Comparison of ENCODE assay signal across 8 cellular contexts in the genomic region with DNA sequence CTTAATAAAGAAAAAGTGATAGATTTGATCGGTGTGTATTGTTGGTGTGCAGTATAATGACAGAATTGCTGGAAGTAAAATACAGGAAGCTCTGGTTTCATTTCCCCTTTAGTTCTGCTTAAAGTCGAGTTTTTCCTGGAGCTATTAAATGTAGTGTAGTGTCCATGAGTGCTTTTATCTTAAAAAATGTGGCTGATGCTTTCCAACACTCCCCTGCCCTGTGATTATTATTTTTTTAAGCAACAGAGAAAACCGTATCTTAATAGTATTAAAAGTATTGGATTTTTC. TPM values are rescaled to one million over a fixed set of nuclear protein-coding genes. Genes with fewer than 3 reads are reported as not detected.
A peak's percentile ranks its signal among the peaks of the same experiment; 100 is the strongest.
DNase-seq lines count a peak whose midpoint lies in the region; ATAC-seq, FAIRE-seq and TF ChIP-seq lines count a peak whose summit lies in the region.

No MANE protein-coding gene starts in this region.

- no peak for TF ChIP-seq EP300 in GM12878 (IDR thresholded peaks at IDR 0.05; ENCODE audit: borderline replicate concordance in 1 of 2, control insufficient read depth in 1 of 2, low read depth in 2 of 2, low read length in 2 of 2)

- intact Hi-C loops in CD8-positive, alpha-beta T cell (cut with DNase I, micrococcal nuclease), result loop anchor here (1.0 to 10.0 kb wide), 7 partner anchors 79 to 1020 kb away; partner anchors contain the start of genes LYST (in 2 of the 2), B3GALNT2 (in 1 of the 2), ERO1B (in 1 of the 2) and HEATR1 (in 1 of the 2)
- intact Hi-C loops in GM12878 (cut with micrococcal nuclease; ENCODE audit: unreplicated experiment), result no loop called here

- peaks cover 11% of the 10 kb centered on the region for H3K4me1 ChIP-seq in CD8-positive, alpha-beta T cell (ENCODE audit: insufficient read depth, low read length)
- H3K4me1 ChIP-seq in GM12878 (ENCODE audit: control insufficient read depth, insufficient read depth, low read length) (no peaks in the 10 kb centered on the region), muscle layer of colon (ENCODE audit: insufficient read depth, low read length) (peaks cover 6% of the 10 kb centered on the region)

- H4K20me1 ChIP-seq in GM12878 (ENCODE audit: control insufficient read depth, insufficient read depth), result no peaks in the 10 kb centered on the region

- no peak for TF ChIP-seq RAD21 in GM12878 (IDR thresholded peaks at IDR 0.05; ENCODE audit: insufficient read depth, low read depth, low read length)

- 0% methylated on average over 3 of the region's 3 CpGs for WGBS in GM12878 (ENCODE audit: insufficient coverage, insufficient replicate concordance, low lambda C conversion rate, missing lambda C conversion rate)

- TF ChIP-seq CTCF in CD8-positive, alpha-beta T cell (IDR thresholded peaks at IDR 0.05), result no peak
- no peak for TF ChIP-seq CTCF in GM12878 (IDR thresholded peaks at IDR 0.05 in 2 of 3, conservative IDR thresholded peaks at IDR 0.05 in 1 of 3; ENCODE audit: control insufficient read depth in 2 of 3, extremely low read depth in 1 of 3, insufficient read depth in 1 of 3, low read depth in 3 of 3, low read length in 3 of 3)

- H3K9ac ChIP-seq in GM12878 (ENCODE audit: control insufficient read depth, insufficient read depth, low read length) (peak overlapping the region; percentile 72), muscle layer of colon (ENCODE audit: low read length) (peak overlapping the region; percentile 69)

- H2AFZ ChIP-seq in GM12878 (ENCODE audit: control insufficient read depth, low read depth, low read length), result peak overlapping the region; percentile 94

- TF ChIP-seq POLR2A in GM12878 (IDR thresholded peaks at IDR 0.05; ENCODE audit: low read depth, low read length), result no peak

- in situ Hi-C loops in GM12878 (cut with MboI), result no loop called here

- H3K27ac Mint-ChIP-seq in CD8-positive, alpha-beta T cell, result peak overlapping the region; percentile 93

- ATAC-seq in CD8-positive, alpha-beta T cell, result no peak
- ATAC-seq in HG03460 (IDR thresholded peaks at IDR 0.05; ENCODE audit: unreplicated experiment) (peak; percentile 0), GM12878 (peak; percentile 9; the same call in 1 of the 3 replicates), GM19452 (IDR thresholded peaks at IDR 0.05; ENCODE audit: unreplicated experiment) (no peak)

- no peak for DNase-seq in CD8-positive, alpha-beta T cell
- DNase-seq in GM12878 (ENCODE audit: low read depth, low spot score) (no peak), amygdala (lab: John Stamatoyannopoulos, UW) (no peak), kidney tubule cell (ENCODE audit: low spot score) (no peak)
- DNase-seq in stimulated activated CD4-positive, alpha-beta T cell treated with anti-CD3 and anti-CD28 coated beads, Interleukin-2, amount 100 ng/mL, for 24 hours, result no peak

- H3K4me2 ChIP-seq in GM12878 (ENCODE audit: control insufficient read depth, insufficient read depth), result peak overlapping the region; percentile 70

- RAD21 ChIA-PET in GM12878 (lab: Charles Lee; ENCODE audit: unreplicated experiment), result interaction anchor here (0.8 kb wide), 1 partner anchor 80 kb away, joined by 3 read pairs; no protein-coding TSS in a partner anchor

- peak overlapping the region; percentile 78 for H3K4me3 ChIP-seq in CD8-positive, alpha-beta T cell (ENCODE audit: low read depth, low read length)
- H3K4me3 ChIP-seq in GM12878 (peak overlapping the region; percentile 89), muscle layer of colon (ENCODE audit: low read depth in 1 of 2, low read length in 2 of 2) (peak overlapping the region in 1 of 2 donors; percentile 81)

- FAIRE-seq in GM12878 (lab: Jason Lieb, UNC), result no peak

- H3K27me3 Mint-ChIP-seq in CD8-positive, alpha-beta T cell (ENCODE audit: low read depth), result no peaks in the 10 kb centered on the region

- no peaks in the 10 kb centered on the region for H3K27me3 ChIP-seq in CD8-positive, alpha-beta T cell (ENCODE audit: insufficient read depth, low read length)
- H3K27me3 ChIP-seq in GM12878 (replicated peaks in 1 of 2; ENCODE audit: control insufficient read depth in 2 of 2, insufficient read depth in 2 of 2, low read length in 1 of 2), result no peaks in the 10 kb centered on the region
- no peaks in the 10 kb centered on the region for H3K27me3 ChIP-seq in muscle layer of colon (ENCODE audit: control insufficient read depth in 1 of 2, insufficient read depth in 2 of 2, low read length in 2 of 2)

- POLR2A ChIA-PET in CD8-positive, alpha-beta T cell (lab: Charles Lee), result interaction anchor here (1.0 kb wide), 2 partner anchors 9 to 35 kb away, joined by 3 to 7 read pairs; no protein-coding TSS in a partner anchor
- POLR2A ChIA-PET in GM12878 (lab: Charles Lee), result interaction anchor here (1.1 kb wide), 1 partner anchor 9 kb away, joined by 4 read pairs; no protein-coding TSS in a partner anchor

- peak overlapping the region; percentile 84 for H3K27ac ChIP-seq in CD8-positive, alpha-beta T cell (ENCODE audit: low read depth, low read length)
- peak overlapping the region; percentile 22; the same call in 1 of the 2 replicates for H3K27ac ChIP-seq in GM12878 (ENCODE audit: control insufficient read depth, insufficient read depth)
- peak overlapping the region; percentile 87 for H3K27ac ChIP-seq in muscle layer of colon (ENCODE audit: low read depth, low read length)

- peak overlapping the region; percentile 92 for H3K4me3 Mint-ChIP-seq in CD8-positive, alpha-beta T cell

- H3K79me2 ChIP-seq in GM12878 (ENCODE audit: control insufficient read depth, insufficient read depth, low read length), result peaks cover 7% of the 10 kb centered on the region

- SMC1A ChIA-PET in GM12878 (lab: Charles Lee; ENCODE audit: uncharacterized antibody, unreplicated experiment), result interaction anchor here (1.0 kb wide), 1 partner anchor 10 kb away, joined by 3 read pairs; no protein-coding TSS in a partner anchor

- no peaks in the 10 kb centered on the region for H3K9me3 ChIP-seq in CD8-positive, alpha-beta T cell (ENCODE audit: low read length)
- H3K9me3 ChIP-seq in GM12878 (replicated peaks; ENCODE audit: control insufficient read depth, insufficient read depth, low read length), result no peaks in the 10 kb centered on the region
- H3K9me3 ChIP-seq in muscle layer of colon (ENCODE audit: low read length), result no peaks in the 10 kb centered on the region

- peaks cover 7% of the 10 kb centered on the region for H3K36me3 ChIP-seq in CD8-positive, alpha-beta T cell (ENCODE audit: insufficient read depth, low read length)
- H3K36me3 ChIP-seq in GM12878 (ENCODE audit: control insufficient read depth in 2 of 2, insufficient read depth in 2 of 2, low read length in 1 of 2) (peaks cover 0 to 7% of the 10 kb centered on the region in 2 experiments; a peak in 1 of 4 replicates), muscle layer of colon (ENCODE audit: insufficient read depth, low read length) (peaks cover 15% of the 10 kb centered on the region)

- H3K9me3 Mint-ChIP-seq in CD8-positive, alpha-beta T cell, result no peaks in the 10 kb centered on the region

- H3K4me1 Mint-ChIP-seq in CD8-positive, alpha-beta T cell (ENCODE audit: low read depth), result peaks cover 36% of the 10 kb centered on the region

- no TSS peak for BruUV-seq in GM12878 (replicated peaks; lab: Mats Ljungman, UMichigan)

- CTCF ChIA-PET in CD8-positive, alpha-beta T cell (lab: Charles Lee), result no interaction called here
- CTCF ChIA-PET in GM12878 (lab: Yijun Ruan, JAX), result interaction anchor here (1.1 kb wide), 1 partner anchor 272 kb away, joined by 3 read pairs; no protein-coding TSS in a partner anchor

- peaks cover 28% of the 10 kb centered on the region for H3K36me3 Mint-ChIP-seq in CD8-positive, alpha-beta T cell

TF ChIP-seq in GM12878, 131 proteins besides CTCF, POLR2A, EP300 and RAD21 (continues in another document):
- TF ChIP-seq MEF2B (IDR thresholded peaks at IDR 0.05; ENCODE audit: partially characterized antibody, poor library complexity, severe bottlenecking) (no peak), JUNB (IDR thresholded peaks at IDR 0.05) (no peak; the same call in 1 of the 2 replicates), STAT3 (IDR thresholded peaks at IDR 0.05; ENCODE audit: low read depth, low read length) (no peak), JUND (IDR thresholded peaks at IDR 0.05; ENCODE audit: low read depth, low read length) (no peak), NRF1 (conservative IDR thresholded peaks at IDR 0.05; ENCODE audit: low read depth, low read length) (no peak), ZNF217 (IDR thresholded peaks at IDR 0.05) (no peak), NBN (IDR thresholded peaks at IDR 0.05) (no peak), SPI1 (IDR thresholded peaks at IDR 0.05; ENCODE audit: borderline replicate concordance, insufficient read depth, low read depth, low read length) (peak; percentile 70)

RNA-seq across cellular contexts. Expression of gene LGALS8, which starts 1.1 kb away (rescaled TPM):
- 100 to 1,000 TPM; 118 to 125 TPM for total RNA-seq in CD8-positive, alpha-beta T cell
- 165 and 175 TPM in 2 replicates for total RNA-seq in GM12878 (2013; cell fraction: nucleolus; rRNA removed)
- total RNA-seq in GM12878 (2014; rRNA removed), result 16.0 and 23.9 TPM in 2 replicates
- total RNA-seq in GM12878 (2014; rRNA removed; fragmentation: Illumina TruSeq; extraction: Trizol), result 19.9 and 20.0 TPM in 2 replicates
- 15.4 and 16.4 TPM in 2 replicates for total RNA-seq in GM12878 (2021)
- 35.3 TPM for polyA plus RNA-seq in GM12878 (2011; ENCODE audit: low read depth)
- polyA plus RNA-seq in GM12878 (2011; rRNA removed), result 86.5 and 107 TPM in 2 replicates
- 45.3 and 58.0 TPM in 2 replicates for polyA plus RNA-seq in GM12878 (2011; cell fraction: cytosol; rRNA removed)
- 233 and 364 TPM in 2 replicates for polyA plus RNA-seq in GM12878 (2011; cell fraction: nucleus; rRNA removed)
- polyA plus RNA-seq in GM12878 (2012), result 28.4 and 44.1 TPM in 2 replicates
- polyA plus RNA-seq in GM12878 (2014; fragmentation: Illumina TruSeq; extraction: Trizol), result 20.4 and 21.6 TPM in 2 replicates
- 10 to 100 TPM; 15.9 to 18.6 TPM for polyA plus RNA-seq in GM12878 (2014; fragmentation: Nextera tagmentation; extraction: Ambion mirVana)
- polyA plus RNA-seq in GM12878 (2014; rRNA removed), result 24.2 and 25.2 TPM in 2 replicates
- 10 to 100 TPM; 18.0 to 19.8 TPM for polyA plus RNA-seq in GM12878 (2016; fragmentation: Nextera tagmentation; extraction: Ambion mirVana)
- polyA minus RNA-seq in GM12878 (2011; rRNA and poly(A)+ RNA removed), result 53.5 and 60.1 TPM in 2 replicates
- 11.9 and 13.4 TPM in 2 replicates for polyA minus RNA-seq in GM12878 (2011; cell fraction: cytosol; rRNA and poly(A)+ RNA removed)
- 76.8 and 81.1 TPM in 2 replicates for polyA minus RNA-seq in GM12878 (2011; cell fraction: nucleus; rRNA and poly(A)+ RNA removed)

Comparison
In these comparisons a context has a peak if more than half of its experiments do, and no peak if none do; other contexts are left out.
1. ATAC-seq: peak in HG03460 (single experiment) and GM12878 (single experiment); none in CD8-positive, alpha-beta T cell (single experiment) and GM19452 (single experiment).
2. H3K27ac ChIP-seq: peak in every context shown above with its lines; median percentile 87 in muscle layer of colon; 84 in CD8-positive, alpha-beta T cell; 22 in GM12878.